22 cellular contexts compared by ENCODE assay signal in the genomic region with DNA sequence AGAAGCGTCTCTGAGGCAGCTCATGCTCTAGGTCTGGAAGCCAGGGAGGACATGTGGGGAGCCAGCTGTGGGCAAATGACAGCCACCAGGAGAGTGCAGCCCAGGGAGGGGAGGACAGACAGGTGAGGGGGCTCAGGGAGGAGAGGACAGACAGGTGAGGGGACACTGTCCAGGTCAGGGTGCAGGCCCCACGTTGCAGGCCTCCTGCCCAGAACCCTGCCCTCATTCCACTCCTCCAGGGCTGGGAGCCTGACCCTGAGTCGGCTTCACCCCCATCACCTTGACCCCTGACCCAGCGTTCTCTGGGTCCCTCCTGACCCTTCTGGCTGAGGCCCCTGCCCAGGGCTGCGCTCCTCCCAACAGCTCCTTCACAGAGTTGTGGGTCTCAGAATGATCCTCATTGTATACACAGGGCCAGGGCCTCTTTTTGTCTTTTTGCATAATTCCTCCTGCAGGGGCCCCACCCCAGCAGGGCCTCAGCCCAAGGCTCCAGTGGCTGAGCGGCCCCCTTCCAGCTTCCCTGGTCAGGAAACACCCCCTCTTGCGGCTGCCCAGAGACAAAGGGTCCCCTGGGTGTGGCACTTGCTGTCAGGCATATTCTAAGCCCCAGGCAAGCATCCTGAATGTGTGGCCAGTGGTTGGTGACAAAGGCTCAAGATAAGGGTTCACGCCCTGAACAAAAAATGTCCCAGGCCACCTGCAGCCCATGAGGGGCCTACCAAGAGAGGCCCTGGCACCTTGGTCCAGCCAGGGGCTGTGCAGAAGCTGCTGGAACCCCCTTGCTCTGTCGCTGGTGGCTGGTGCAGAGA.
DNase-seq lines count a peak whose midpoint lies in the region; ATAC-seq, FAIRE-seq and TF ChIP-seq lines count a peak whose summit lies in the region.
"Had no signal": no experiment of that assay in that cellular context is flagged by ENCODE, and none has a peak within 500 bp of the region (broad histone marks: within the 10 kb centered on the region; RNA-seq: fewer than 3 reads in every experiment).

No MANE protein-coding gene starts in this region.

- peak overlapping the region; percentile 85 for H2BK15ac ChIP-seq in neuronal stem cell (ENCODE audit: low read length)

- no peak overlapping the region for H3K23ac ChIP-seq in neuronal stem cell (ENCODE audit: low read depth, low read length, poor library complexity)

- TF ChIP-seq EP300 in esophagus muscularis mucosa (IDR thresholded peaks at IDR 0.05): no peak

- FAIRE-seq in pancreas (lab: Jason Lieb, UNC): no peak
- FAIRE-seq: A549, GM12891, H54 had no signal

- no peaks in the 10 kb centered on the region for H3K79me1 ChIP-seq in neuronal stem cell (ENCODE audit: low read depth, low read length)

- H2BK5ac ChIP-seq in neuronal stem cell (ENCODE audit: low read length): peak overlapping the region; percentile 82

- H3K14ac ChIP-seq in neuronal stem cell (ENCODE audit: low read length): peak overlapping the region; percentile 2

- no peak overlapping the region for H3K9ac ChIP-seq in neuronal stem cell (ENCODE audit: low read depth, low read length, poor library complexity)
- H3K9ac ChIP-seq: SK-N-SH had no signal

- no peak overlapping the region for H2BK120ac ChIP-seq in neuronal stem cell (ENCODE audit: low read depth, low read length)

- H2BK12ac ChIP-seq in neuronal stem cell (ENCODE audit: low read length): no peak overlapping the region

- TF ChIP-seq CTCF in right atrium auricular region (IDR thresholded peaks at IDR 0.05) (no peak), esophagus muscularis mucosa (IDR thresholded peaks at IDR 0.05) (no peak), pancreas (IDR thresholded peaks at IDR 0.05) (no peak)

- H3K4me3 ChIP-seq in right atrium auricular region: no peak overlapping the region
- H3K4me3 ChIP-seq in esophagus muscularis mucosa: no peak overlapping the region
- H3K4me3 ChIP-seq in neuronal stem cell (ENCODE audit: low read length in 2 of 2): no peak overlapping the region
- H3K4me3 ChIP-seq in pancreas: no peak overlapping the region
- H3K4me3 ChIP-seq: A549, MG63 had no signal

- H2AK5ac ChIP-seq in neuronal stem cell (ENCODE audit: low read depth, low read length): peak overlapping the region; percentile 96

- H3K9me3 ChIP-seq in right atrium auricular region: peaks cover 0 to 12% of the 10 kb centered on the region in 2 donors
- H3K9me3 ChIP-seq in esophagus muscularis mucosa: peaks cover 0 to 5% (median 2%) of the 10 kb centered on the region in 4 donors
- peaks cover 0 to 5% of the 10 kb centered on the region in 2 donors for H3K9me3 ChIP-seq in neuronal stem cell (replicated peaks in 1 of 2; ENCODE audit: control insufficient read depth in 2 of 2, insufficient read depth in 1 of 2, low read depth in 1 of 2, low read length in 2 of 2)
- no peaks in the 10 kb centered on the region for H3K9me3 ChIP-seq in pancreas
- H3K9me3 ChIP-seq: A549, MG63, SK-N-SH had no signal

- H3K36me3 ChIP-seq in right atrium auricular region: no peaks in the 10 kb centered on the region
- no peaks in the 10 kb centered on the region for H3K36me3 ChIP-seq in esophagus muscularis mucosa
- H3K36me3 ChIP-seq in neuronal stem cell (replicated peaks in 1 of 2; ENCODE audit: control insufficient read depth in 2 of 2, insufficient read depth in 2 of 2, low read length in 2 of 2): no peaks in the 10 kb centered on the region
- H3K36me3 ChIP-seq in pancreas: no peaks in the 10 kb centered on the region
- H3K36me3 ChIP-seq: MG63 had no signal

- TF ChIP-seq POLR2A in esophagus muscularis mucosa (IDR thresholded peaks at IDR 0.05; ENCODE audit: low read depth): no peak

- DNase-seq in right atrium auricular region (ENCODE audit: low spot score) (peak; percentile 34), Right ventricle myocardium superior (no peak), esophagus muscularis mucosa (ENCODE audit: extremely low spot score) (peak; percentile 85), neuronal stem cell (ENCODE audit: low spot score) (no peak), pancreas (no peak)
- DNase-seq: C1 segment of cervical spinal cord, DMS53, EL, HFFc6, Kasumi-1, MG63, NCI-H1092, NCI-H1694, NCI-H510A, NCI-H82, SHP77 treated with DMSO at 0.1 percent for 48 hours, SK-N-SH had no signal

- no peak overlapping the region for H3K4ac ChIP-seq in neuronal stem cell (ENCODE audit: low read length)

- intact Hi-C loops in Right ventricle myocardium superior (cut with DNase I) (no loop called here), esophagus muscularis mucosa (cut with DNase I) (no loop called here), pancreas (cut with DNase I) (no loop called here)

- H3K27ac ChIP-seq in right atrium auricular region (no peak overlapping the region), esophagus muscularis mucosa (replicated peaks in 1 of 4) (no peak overlapping the region), neuronal stem cell (replicated peaks; ENCODE audit: low read length) (no peak overlapping the region), pancreas (no peak overlapping the region)
- H3K27ac ChIP-seq: A549 had no signal

- H3K18ac ChIP-seq in neuronal stem cell (ENCODE audit: low read length): peak overlapping the region; percentile 74

- ATAC-seq in Right ventricle myocardium superior (ENCODE audit: poor library complexity) (no peak), pancreas (no peak), HG02870 (IDR thresholded peaks at IDR 0.05; ENCODE audit: unreplicated experiment) (no peak), HG02884 (IDR thresholded peaks at IDR 0.05; ENCODE audit: unreplicated experiment) (no peak)
- ATAC-seq: A549 had no signal

- no peaks in the 10 kb centered on the region for H3K27me3 ChIP-seq in right atrium auricular region
- H3K27me3 ChIP-seq in esophagus muscularis mucosa: peaks cover 0 to 57% (median 2%) of the 10 kb centered on the region in 4 donors
- H3K27me3 ChIP-seq in neuronal stem cell (ENCODE audit: control insufficient read depth in 3 of 3, insufficient read depth in 3 of 3, low read depth in 1 of 3, low read length in 3 of 3): peaks cover 0 to 2% (median 0%) of the 10 kb centered on the region in 3 experiments
- H3K27me3 ChIP-seq in pancreas: peaks cover 0 to 3% (median 0%) of the 10 kb centered on the region in 4 donors
- H3K27me3 ChIP-seq: MG63 had no signal

- no peak overlapping the region for H2AFZ ChIP-seq in neuronal stem cell (ENCODE audit: low read length)

- H4K91ac ChIP-seq in neuronal stem cell (ENCODE audit: low read depth, low read length, poor library complexity): no peak overlapping the region

- H4K8ac ChIP-seq in neuronal stem cell (ENCODE audit: low read depth, low read length): peak overlapping the region; percentile 32

- no peaks in the 10 kb centered on the region for H3K4me1 ChIP-seq in right atrium auricular region
- no peaks in the 10 kb centered on the region for H3K4me1 ChIP-seq in esophagus muscularis mucosa
- peaks cover 0 to 3% of the 10 kb centered on the region in 2 donors for H3K4me1 ChIP-seq in neuronal stem cell (ENCODE audit: control insufficient read depth in 2 of 2, insufficient read depth in 1 of 2, low read depth in 1 of 2, low read length in 2 of 2)
- H3K4me1 ChIP-seq in pancreas: no peaks in the 10 kb centered on the region
- H3K4me1 ChIP-seq: A549 had no signal

- WGBS in esophagus muscularis mucosa: 73% methylated on average over 5 of the region's 9 CpGs
- WGBS in neuronal stem cell (ENCODE audit: extremely low coverage in 2 of 2, insufficient read length in 2 of 2, insufficient replicate concordance in 1 of 2), 2 donors: no CpG with 5 or more reads among the region's 9 CpGs
- WGBS in pancreas, 2 donors: 45 to 61% methylated on average over 7 to 9 of the region's 9 CpGs

- H3K4me2 ChIP-seq in neuronal stem cell (ENCODE audit: insufficient read depth, low read length, poor library complexity, severe bottlenecking): no peak overlapping the region
- H3K4me2 ChIP-seq: A549, SK-N-SH had no signal

Comparison
In these comparisons a context has a peak if more than half of its experiments do, and no peak if none do; other contexts are left out.
1. DNase-seq: peak in right atrium auricular region (single experiment) and esophagus muscularis mucosa (single experiment); none in Right ventricle myocardium superior (single experiment), neuronal stem cell (single experiment) and pancreas (0 of 6).